1 cellular context compared by ENCODE assay signal in genomic region chr4:155809835-155810234, GRCh38.
TF ChIP-seq lines count a peak whose summit lies in the region.

No MANE protein-coding gene starts in this region.

TF ChIP-seq in K562, 482 proteins besides CTCF, POLR2A, EP300 and RAD21 (continued from another document):
- TF ChIP-seq GABPA (tag; conservative IDR thresholded peaks at IDR 0.05; ENCODE audit: low read depth): peak; percentile 83
